Comparison of ENCODE assay signal across 13 cellular contexts in genomic region chr5:126509339-126509738, GRCh38.
DNase-seq lines count a peak whose midpoint lies in the region; ATAC-seq and TF ChIP-seq lines count a peak whose summit lies in the region.
"Had no signal": no experiment of that assay in that cellular context is flagged by ENCODE, and none has a peak within 500 bp of the region (broad histone marks: within the 10 kb centered on the region; RNA-seq: fewer than 3 reads in every experiment).

No MANE protein-coding gene starts in this region.

- no peak for TF ChIP-seq EP300 in transverse colon (IDR thresholded peaks at IDR 0.05; ENCODE audit: low read depth)

- H3K9me3 Mint-ChIP-seq in activated T-cell treated with anti-CD3 and anti-CD28 coated beads, Interleukin-2, amount 50 U/mL, for 4 hours: no peaks in the 10 kb centered on the region

- H3K4me3 Mint-ChIP-seq in activated T-cell treated with anti-CD3 and anti-CD28 coated beads, Interleukin-2, amount 50 U/mL, for 4 hours: peak overlapping the region; percentile 72

- intact Hi-C loops in transverse colon (cut with DNase I; ENCODE audit: low total_unique reads): no loop called here

- 81 to 87% methylated on average over 5 of the region's 5 CpGs for WGBS in lung, 2 donors
- 71 to 90% methylated on average over 5 of the region's 5 CpGs for WGBS in transverse colon (ENCODE audit: low coverage in 1 of 2), 2 donors

- H3K4me3 ChIP-seq in choroid plexus epithelial cell (ENCODE audit: low read depth, low read length) (no peak overlapping the region), lung (no peak overlapping the region), transverse colon (no peak overlapping the region)

- H3K9me3 ChIP-seq in lung (ENCODE audit: control insufficient read depth in 2 of 2, insufficient read depth in 1 of 2, low read length in 1 of 2) (no peaks in the 10 kb centered on the region), transverse colon (no peaks in the 10 kb centered on the region)

- TF ChIP-seq POLR2A in transverse colon (IDR thresholded peaks at IDR 0.05): no peak

- H3K36me3 ChIP-seq in lung (ENCODE audit: control insufficient read depth in 2 of 2, insufficient read depth in 2 of 2, low read length in 2 of 2) (no peaks in the 10 kb centered on the region), transverse colon (no peaks in the 10 kb centered on the region)

- no peak for DNase-seq in activated T-cell treated with anti-CD3 and anti-CD28 coated beads, Interleukin-2, amount 50 U/mL, for 4 hours
- DNase-seq in activated T-cell treated with anti-CD3 and anti-CD28 coated beads for 4 hours (no peak), choroid plexus epithelial cell (ENCODE audit: low read depth) (peak; percentile 91), lung (ENCODE audit: low spot score) (no peak), transverse colon (no peak), SKM-1 treated with dmso at 0.1 percent for 144 hours (lab: John Stamatoyannopoulos, UW; ENCODE audit: unreplicated experiment) (no peak)
- DNase-seq in stimulated activated CD4-positive, alpha-beta T cell treated with anti-CD3 and anti-CD28 coated beads, Interleukin-4, amount 100 ng/mL, for 4 hours: no peak
- DNase-seq: activated CD4-positive, alpha-beta T cell treated with anti-CD3 and anti-CD28 coated beads, Interleukin-2, amount 50 U/mL, for 4 hours; effector CD8-positive, alpha-beta T cell; hippocampal formation; NCI-H1436; NK-92 treated with Interleukin-12 subunit alpha and Interleukin-12 subunit beta, amount 100 ng/mL, for 24 hours had no signal

- in situ Hi-C loops in transverse colon (cut with MboI; ENCODE audit: low pct_ligation_motif_present in 1 of 4, low pct_unique_long_range_greater_than_20kb in 1 of 4, low sequenced_read_pairs in 3 of 4): no loop called here

- TF ChIP-seq CTCF in choroid plexus epithelial cell (conservative IDR thresholded peaks at IDR 0.05; ENCODE audit: low read depth, low read length): no peak
- TF ChIP-seq CTCF in lung (IDR thresholded peaks at IDR 0.05; ENCODE audit: control extremely low read depth, extremely low read depth): no peak
- TF ChIP-seq CTCF in transverse colon (IDR thresholded peaks at IDR 0.05): no peak

- H3K27ac ChIP-seq in lung (ENCODE audit: low read depth in 1 of 2, low read length in 1 of 2) (peak overlapping the region; percentile 33 to 45), transverse colon (peak overlapping the region; percentile 64 to 76 (median 66))

- ATAC-seq in activated T-cell treated with anti-CD3 and anti-CD28 coated beads, Interleukin-2, amount 50 U/mL, for 4 hours: no peak
- ATAC-seq in lung (ENCODE audit: insufficient read depth, low FRiP score) (no peak), HG02970 (IDR thresholded peaks at IDR 0.05; ENCODE audit: low FRiP score, unreplicated experiment) (no peak)

- H3K27me3 Mint-ChIP-seq in activated T-cell treated with anti-CD3 and anti-CD28 coated beads, Interleukin-2, amount 50 U/mL, for 4 hours (ENCODE audit: low read depth): no peaks in the 10 kb centered on the region

- no peaks in the 10 kb centered on the region for H3K36me3 Mint-ChIP-seq in activated T-cell treated with anti-CD3 and anti-CD28 coated beads, Interleukin-2, amount 50 U/mL, for 4 hours (ENCODE audit: insufficient read depth)

- H3K27me3 ChIP-seq in lung (ENCODE audit: control insufficient read depth, insufficient read depth): no peaks in the 10 kb centered on the region
- H3K27me3 ChIP-seq in transverse colon: no peaks in the 10 kb centered on the region

- H3K4me1 Mint-ChIP-seq in activated T-cell treated with anti-CD3 and anti-CD28 coated beads, Interleukin-2, amount 50 U/mL, for 4 hours (ENCODE audit: low read depth): peaks cover 39% of the 10 kb centered on the region

- peaks cover 3 to 8% of the 10 kb centered on the region in 2 donors for H3K4me1 ChIP-seq in lung (ENCODE audit: control insufficient read depth in 2 of 2, insufficient read depth in 2 of 2, low read length in 2 of 2)
- peaks cover 0 to 18% (median 3%) of the 10 kb centered on the region in 4 donors for H3K4me1 ChIP-seq in transverse colon
